ENCODE assay signal across 17 cellular contexts in the genomic region with DNA sequence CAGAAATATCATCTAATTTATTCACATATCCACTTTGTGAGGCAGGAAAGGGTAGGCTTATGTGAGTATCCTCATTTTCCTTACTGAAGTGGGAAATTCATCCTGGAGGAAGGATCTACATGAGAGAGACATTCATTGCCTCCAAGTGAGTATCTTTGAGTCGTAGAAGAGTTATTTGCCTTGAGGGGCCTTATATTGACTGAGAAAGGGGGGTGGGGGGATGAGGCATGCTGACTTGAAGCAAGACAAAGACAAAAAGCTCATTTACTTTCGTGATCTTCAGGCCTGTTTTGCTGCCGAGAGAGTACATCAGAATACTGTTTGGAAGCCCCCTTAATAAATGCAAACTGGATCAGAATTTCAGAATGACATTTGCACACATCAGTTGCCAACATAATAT.
"Had no signal": no experiment of that assay in that cellular context is flagged by ENCODE, and none has a peak within 500 bp of the region (broad histone marks: within the 10 kb centered on the region; RNA-seq: fewer than 3 reads in every experiment).

No MANE protein-coding gene starts in this region.

- H3K4me3 Mint-ChIP-seq: activated naive CD4-positive, alpha-beta T cell treated with anti-CD3 and anti-CD28 coated beads, Interleukin-2, amount 50 U/mL, for 24 hours had no signal

- H3K4me1 Mint-ChIP-seq: activated naive CD4-positive, alpha-beta T cell treated with anti-CD3 and anti-CD28 coated beads, Interleukin-2, amount 50 U/mL, for 24 hours had no signal

- H3K9me3 Mint-ChIP-seq: activated naive CD4-positive, alpha-beta T cell treated with anti-CD3 and anti-CD28 coated beads, Interleukin-2, amount 50 U/mL, for 24 hours had no signal

- DNase-seq: activated CD4-positive, alpha-beta T cell treated with anti-CD3 and anti-CD28 coated beads, Interleukin-2, amount 50 U/mL, for 4 hours; activated gamma-delta T cell; cortex of kidney; effector CD4-positive, alpha-beta T cell; heart right ventricle; left lung; stimulated activated CD4-positive, alpha-beta T cell treated with anti-CD3 and anti-CD28 coated beads, Interleukin-2, amount 100 ng/mL, for 24 hours; stimulated activated naive CD8-positive, alpha-beta T cell treated with anti-CD3 and anti-CD28 coated beads, Interleukin-15, Interleukin-2, amounts not matched to agents 100 U/mL and 50 U/mL, for 24 hours; substantia nigra; T-helper 2 cell; tibial artery; WERI-Rb-1 had no signal

- H3K27ac Mint-ChIP-seq: activated naive CD4-positive, alpha-beta T cell treated with anti-CD3 and anti-CD28 coated beads, Interleukin-2, amount 50 U/mL, for 24 hours had no signal

- H3K27me3 ChIP-seq: breast epithelium, left lung, right atrium auricular region, tibial artery had no signal

- H3K36me3 Mint-ChIP-seq: activated naive CD4-positive, alpha-beta T cell treated with anti-CD3 and anti-CD28 coated beads, Interleukin-2, amount 50 U/mL, for 24 hours had no signal

- ATAC-seq: esophagus mucosa, heart right ventricle had no signal

- H3K36me3 ChIP-seq: breast epithelium, heart right ventricle, left lung, prostate gland, right atrium auricular region, tibial artery, WERI-Rb-1 had no signal

- H3K4me3 ChIP-seq: breast epithelium, heart right ventricle, left lung, prostate gland, right atrium auricular region, tibial artery had no signal

- H3K27me3 Mint-ChIP-seq: activated naive CD4-positive, alpha-beta T cell treated with anti-CD3 and anti-CD28 coated beads, Interleukin-2, amount 50 U/mL, for 24 hours had no signal
